In genomic region chr4:47219586-47219985, GRCh38 we compare ENCODE assay signal across 21 cellular contexts.
"Had no signal": no experiment of that assay in that cellular context is flagged by ENCODE, and none has a peak within 500 bp of the region (broad histone marks: within the 10 kb centered on the region; RNA-seq: fewer than 3 reads in every experiment).

No MANE protein-coding gene starts in this region.

- ATAC-seq: esophagus mucosa; left cardiac atrium; left lung; naive thymus-derived CD4-positive, alpha-beta T cell; sciatic nerve; stimulated activated memory B cell treated with anti-CD40 and anti-IgM and Interleukin-4, amounts not matched to agents 10 μg/mL and 1 μg/mL and 100 μg/mL, for 72 hours; stimulated activated naive CD8-positive, alpha-beta T cell treated with anti-CD3 and anti-CD28 coated beads, Interleukin-15, Interleukin-2, amounts not matched to agents 100 U/mL and 50 U/mL, for 24 hours had no signal

- DNase-seq: cortex of kidney; effector CD4-positive, alpha-beta T cell; kidney; left cardiac atrium; left lung; mesendoderm; midbrain; naive thymus-derived CD4-positive, alpha-beta T cell; nucleus accumbens; stimulated activated CD4-positive, alpha-beta T cell treated with anti-CD3 and anti-CD28 coated beads, Interleukin-2, amount 100 ng/mL, for 24 hours; stimulated activated CD4-positive, alpha-beta T cell treated with anti-CD3 and anti-CD28 coated beads, Interleukin-4, amount 100 ng/mL, for 24 hours; stimulated activated naive CD8-positive, alpha-beta T cell treated with anti-CD3 and anti-CD28 coated beads, Interleukin-15, Interleukin-2, amounts not matched to agents 100 U/mL and 50 U/mL, for 24 hours; substantia nigra; testis; tibial artery had no signal

- H3K36me3 ChIP-seq: left lung, prostate gland, right atrium auricular region, tibial artery had no signal

- H3K27me3 ChIP-seq: left lung, right atrium auricular region, testis, tibial artery had no signal

- H3K4me1 ChIP-seq: left lung, prostate gland, right atrium auricular region, testis, tibial artery had no signal

- H3K4me3 ChIP-seq: left lung, prostate gland, right atrium auricular region, testis, tibial artery had no signal

- H3K27ac ChIP-seq: epithelial cell of prostate, left lung, prostate gland, right atrium auricular region, testis, tibial artery had no signal

- H3K9me3 ChIP-seq: left lung, prostate gland, right atrium auricular region, testis, tibial artery had no signal
